Comparison of ENCODE assay signal across 40 cellular contexts in the genomic region with DNA sequence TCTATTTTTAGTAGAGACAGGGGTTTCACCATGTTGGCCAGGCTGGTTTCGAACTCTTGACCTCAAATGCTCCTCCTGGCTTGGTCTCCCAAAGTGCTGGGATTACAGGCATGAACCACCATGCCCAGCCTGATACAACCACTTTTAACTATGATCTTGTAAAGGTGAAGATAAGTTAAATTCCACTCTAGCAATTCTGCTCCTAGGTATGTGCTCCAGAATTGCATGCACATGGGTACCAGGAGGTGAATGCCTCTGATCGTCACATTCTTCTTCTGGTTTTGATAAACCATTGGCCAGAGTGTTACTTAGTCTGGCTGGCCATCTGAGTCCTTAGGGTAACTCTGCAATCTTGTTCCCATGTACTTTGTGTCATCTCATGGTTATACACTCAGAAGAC.
"Had no signal": no experiment of that assay in that cellular context is flagged by ENCODE, and none has a peak within 500 bp of the region (broad histone marks: within the 10 kb centered on the region; RNA-seq: fewer than 3 reads in every experiment).

No MANE protein-coding gene starts in this region.

- H3K4me3 ChIP-seq: adrenal gland, ascending aorta, body of pancreas, breast epithelium, cardiac muscle cell had no signal

- ATAC-seq: activated naive CD4-positive, alpha-beta T cell treated with anti-CD3 and anti-CD28 coated beads, Interleukin-2, amount 50 U/mL, for 72 hours; activated naive CD8-positive, alpha-beta T cell treated with anti-CD3 and anti-CD28 coated beads, Interleukin-2, amount 50 U/mL, for 24 hours; activated T-cell treated with anti-CD3 and anti-CD28 coated beads, Interleukin-2, amount 50 U/mL, for 4 hours; activated T-cell treated with anti-CD3 and anti-CD28 coated beads, Interleukin-2, amount 50 U/mL, for 72 hours; activated T-helper 17 cell treated with anti-CD3 and anti-CD28 coated beads, Interleukin-2, amount 50 U/mL, for 72 hours; body of pancreas had no signal

- FAIRE-seq: astrocyte, bronchial epithelial cell had no signal

- H3K27me3 Mint-ChIP-seq: activated naive CD8-positive, alpha-beta T cell treated with anti-CD3 and anti-CD28 coated beads for 36 hours; brain had no signal

- H3K4me1 ChIP-seq: ascending aorta, body of pancreas, breast epithelium had no signal

- H3K27me3 ChIP-seq: adrenal gland, ascending aorta, body of pancreas, brain microvascular endothelial cell, breast epithelium, cardiac muscle cell had no signal

- H3K27ac ChIP-seq: ascending aorta, body of pancreas, brain microvascular endothelial cell, breast epithelium, cardiac muscle cell had no signal

- H3K9me3 ChIP-seq: adrenal gland, ascending aorta, body of pancreas, breast epithelium had no signal

- H3K36me3 ChIP-seq: adrenal gland, ascending aorta, brain microvascular endothelial cell, breast epithelium, cardiac muscle cell had no signal

- H3K36me3 Mint-ChIP-seq: activated naive CD4-positive, alpha-beta T cell treated with anti-CD3 and anti-CD28 coated beads, Interleukin-2, amount 10 ng/mL, durations not matched to agents 7 days and 5 days; activated naive CD4-positive, alpha-beta T cell treated with anti-CD3 and anti-CD28 coated beads, Interleukin-2, amount 50 U/mL, for 24 hours; activated naive CD4-positive, alpha-beta T cell treated with anti-CD3 and anti-CD28 coated beads, Interleukin-2, amount 50 U/mL, for 72 hours; activated naive CD8-positive, alpha-beta T cell treated with anti-CD3 and anti-CD28 coated beads for 36 hours; activated naive CD8-positive, alpha-beta T cell treated with anti-CD3 and anti-CD28 coated beads, Interleukin-2, amount 10 ng/mL, durations not matched to agents 7 days and 5 days; brain had no signal

- H3K9me3 Mint-ChIP-seq: activated naive CD4-positive, alpha-beta T cell treated with anti-CD3 and anti-CD28 coated beads for 36 hours; activated naive CD4-positive, alpha-beta T cell treated with anti-CD3 and anti-CD28 coated beads, Interleukin-2, amount 10 ng/mL, durations not matched to agents 7 days and 5 days; activated naive CD4-positive, alpha-beta T cell treated with anti-CD3 and anti-CD28 coated beads, Interleukin-2, amount 50 U/mL, for 24 hours; activated naive CD8-positive, alpha-beta T cell treated with anti-CD3 and anti-CD28 coated beads for 36 hours; activated naive CD8-positive, alpha-beta T cell treated with anti-CD3 and anti-CD28 coated beads, Interleukin-2, amount 10 ng/mL, durations not matched to agents 7 days and 5 days; activated naive CD8-positive, alpha-beta T cell treated with anti-CD3 and anti-CD28 coated beads, Interleukin-2, amount 50 U/mL, for 24 hours; activated T-cell treated with anti-CD3 and anti-CD28 coated beads, Interleukin-2, amount 50 U/mL, for 24 hours; activated T-cell treated with anti-CD3 and anti-CD28 coated beads, Interleukin-2, amount 50 U/mL, for 4 hours; activated T-cell treated with anti-CD3 and anti-CD28 coated beads, Interleukin-2, amount 50 U/mL, for 72 hours; activated T-helper 1 cell treated with anti-CD3 and anti-CD28 coated beads, Interleukin-12 subunit alpha, Interleukin-12 subunit beta, Interleukin-2, Interleukin-4 antibody, amounts not matched to agents 30 ng/mL and 10 ng/mL and 1 ng/mL, durations not matched to agents 14 hours and 24 hours and 36 hours; activated T-helper 17 cell treated with anti-CD3 and anti-CD28 coated beads, Interleukin-2, amount 50 U/mL, for 72 hours; activated T-helper 2 cell treated with anti-CD3 and anti-CD28 coated beads, Interferon-gamma antibody, Interleukin-2, Interleukin-4, amounts not matched to agents 10 μg/mL and 5 μg/mL and 100 μg/mL, durations not matched to agents 14 hours and 24 hours and 36 hours; central memory CD8-positive, alpha-beta T cell had no signal

- H3K4me1 Mint-ChIP-seq: activated naive CD4-positive, alpha-beta T cell treated with anti-CD3 and anti-CD28 coated beads, Interleukin-2, amount 10 ng/mL, durations not matched to agents 7 days and 5 days; activated naive CD4-positive, alpha-beta T cell treated with anti-CD3 and anti-CD28 coated beads, Interleukin-2, amount 50 U/mL, for 24 hours; activated naive CD8-positive, alpha-beta T cell treated with anti-CD3 and anti-CD28 coated beads for 36 hours; activated naive CD8-positive, alpha-beta T cell treated with anti-CD3 and anti-CD28 coated beads, Interleukin-2, amount 50 U/mL, for 24 hours; activated T-helper 17 cell treated with anti-CD3 and anti-CD28 coated beads, Interleukin-2, amount 50 U/mL, for 72 hours; central memory CD8-positive, alpha-beta T cell had no signal

- H3K27ac Mint-ChIP-seq: activated naive CD4-positive, alpha-beta T cell treated with anti-CD3 and anti-CD28 coated beads for 36 hours; activated naive CD4-positive, alpha-beta T cell treated with anti-CD3 and anti-CD28 coated beads, Interleukin-2, amount 10 ng/mL, durations not matched to agents 7 days and 5 days; activated naive CD4-positive, alpha-beta T cell treated with anti-CD3 and anti-CD28 coated beads, Interleukin-2, amount 50 U/mL, for 24 hours; activated naive CD8-positive, alpha-beta T cell; activated naive CD8-positive, alpha-beta T cell treated with anti-CD3 and anti-CD28 coated beads for 36 hours; activated naive CD8-positive, alpha-beta T cell treated with anti-CD3 and anti-CD28 coated beads, Interleukin-2, amount 10 ng/mL, durations not matched to agents 7 days and 5 days; activated naive CD8-positive, alpha-beta T cell treated with anti-CD3 and anti-CD28 coated beads, Interleukin-2, amount 50 U/mL, for 24 hours; activated T-cell treated with anti-CD3 and anti-CD28 coated beads, Interleukin-2, amount 50 U/mL, for 24 hours; activated T-cell treated with anti-CD3 and anti-CD28 coated beads, Interleukin-2, amount 50 U/mL, for 72 hours; activated T-helper 1 cell treated with anti-CD3 and anti-CD28 coated beads, Interleukin-12 subunit alpha, Interleukin-12 subunit beta, Interleukin-2, Interleukin-4 antibody, amounts not matched to agents 30 ng/mL and 10 ng/mL and 1 ng/mL, durations not matched to agents 14 hours and 24 hours and 36 hours; activated T-helper 17 cell treated with anti-CD3 and anti-CD28 coated beads, Interleukin-2, amount 50 U/mL, for 72 hours; activated T-helper 2 cell treated with anti-CD3 and anti-CD28 coated beads, Interferon-gamma antibody, Interleukin-2, Interleukin-4, amounts not matched to agents 10 μg/mL and 5 μg/mL and 100 μg/mL, durations not matched to agents 14 hours and 24 hours and 36 hours; brain had no signal

- H3K4me3 Mint-ChIP-seq: activated naive CD4-positive, alpha-beta T cell treated with anti-CD3 and anti-CD28 coated beads for 36 hours; activated naive CD4-positive, alpha-beta T cell treated with anti-CD3 and anti-CD28 coated beads, Interleukin-2, amount 10 ng/mL, durations not matched to agents 7 days and 5 days; activated naive CD4-positive, alpha-beta T cell treated with anti-CD3 and anti-CD28 coated beads, Interleukin-2, amount 50 U/mL, for 24 hours; activated naive CD8-positive, alpha-beta T cell; activated naive CD8-positive, alpha-beta T cell treated with anti-CD3 and anti-CD28 coated beads for 36 hours; activated naive CD8-positive, alpha-beta T cell treated with anti-CD3 and anti-CD28 coated beads, Interleukin-2, amount 10 ng/mL, durations not matched to agents 7 days and 5 days; activated naive CD8-positive, alpha-beta T cell treated with anti-CD3 and anti-CD28 coated beads, Interleukin-2, amount 50 U/mL, for 24 hours; activated T-cell treated with anti-CD3 and anti-CD28 coated beads, Interleukin-2, amount 50 U/mL, for 24 hours; activated T-cell treated with anti-CD3 and anti-CD28 coated beads, Interleukin-2, amount 50 U/mL, for 4 hours; activated T-cell treated with anti-CD3 and anti-CD28 coated beads, Interleukin-2, amount 50 U/mL, for 72 hours; activated T-helper 1 cell treated with anti-CD3 and anti-CD28 coated beads, Interleukin-12 subunit alpha, Interleukin-12 subunit beta, Interleukin-2, Interleukin-4 antibody, amounts not matched to agents 30 ng/mL and 10 ng/mL and 1 ng/mL, durations not matched to agents 14 hours and 24 hours and 36 hours; activated T-helper 17 cell treated with anti-CD3 and anti-CD28 coated beads, Interleukin-2, amount 50 U/mL, for 72 hours; brain; central memory CD8-positive, alpha-beta T cell had no signal

- DNase-seq: activated effector memory CD4-positive, alpha-beta T cell treated with anti-CD3 and anti-CD28 coated beads, Interleukin-2, amount 50 U/mL, for 16 hours; activated effector memory CD4-positive, alpha-beta T cell treated with Interleukin-2 at 50 U/mL for 16 hours; activated gamma-delta T cell; activated gamma-delta T cell treated with Interleukin-2 at 50 U/mL for 16 hours; activated naive CD4-positive, alpha-beta T cell; activated naive CD4-positive, alpha-beta T cell treated with anti-CD3 and anti-CD28 coated beads for 36 hours; activated naive CD4-positive, alpha-beta T cell treated with anti-CD3 and anti-CD28 coated beads, Interleukin-2, amount 10 ng/mL, durations not matched to agents 7 days and 5 days; activated naive CD4-positive, alpha-beta T cell treated with anti-CD3 and anti-CD28 coated beads, Interleukin-2, amount 50 U/mL, for 16 hours; activated naive CD4-positive, alpha-beta T cell treated with Interleukin-2 at 50 U/mL for 16 hours; activated naive CD8-positive, alpha-beta T cell treated with anti-CD3 and anti-CD28 coated beads for 36 hours; activated naive CD8-positive, alpha-beta T cell treated with anti-CD3 and anti-CD28 coated beads, Interleukin-2, amount 10 ng/mL, durations not matched to agents 7 days and 5 days; activated naive CD8-positive, alpha-beta T cell treated with anti-CD3 and anti-CD28 coated beads, Interleukin-2, amount 50 U/mL, for 24 hours; activated T-cell treated with anti-CD3 and anti-CD28 coated beads, Interleukin-2, amount 50 U/mL, for 1 hour; activated T-cell treated with anti-CD3 and anti-CD28 coated beads, Interleukin-2, amount 50 U/mL, for 24 hours; activated T-cell treated with anti-CD3 and anti-CD28 coated beads, Interleukin-2, amount 50 U/mL, for 4 hours; activated T-cell treated with anti-CD3 and anti-CD28 coated beads, Interleukin-2, amount 50 U/mL, for 48 hours; activated T-cell treated with anti-CD3 and anti-CD28 coated beads, Interleukin-2, amount 50 U/mL, for 72 hours; amniotic stem cell; amygdala; anterior cingulate cortex; aorta; body of pancreas; brain microvascular endothelial cell; caudate nucleus; central memory CD4-positive, alpha-beta T cell; cerebellar nuclear complex had no signal
